Comparison of ENCODE assay signal across 12 cellular contexts in genomic region chr5:136042665-136043121, GRCh38. TPM values are rescaled to one million over a fixed set of nuclear protein-coding genes. Genes with fewer than 3 reads are reported as not detected.
A peak's percentile ranks its signal among the peaks of the same experiment; 100 is the strongest.
DNase-seq lines count a peak whose midpoint lies in the region; ATAC-seq and TF ChIP-seq lines count a peak whose summit lies in the region.
"Had no signal": no experiment of that assay in that cellular context is flagged by ENCODE, and none has a peak within 500 bp of the region (broad histone marks: within the 10 kb centered on the region; RNA-seq: fewer than 3 reads in every experiment).

No MANE protein-coding gene starts in this region.

- H3K4me2 ChIP-seq in DND-41 (ENCODE audit: insufficient read depth, low read length): no peak overlapping the region
- H3K4me2 ChIP-seq in osteoblast (ENCODE audit: insufficient read depth, low read length): peak overlapping the region; percentile 16

- peaks cover 10% of the 10 kb centered on the region for H3K4me1 ChIP-seq in DND-41 (ENCODE audit: insufficient read depth, low read length)
- H3K4me1 ChIP-seq in osteoblast (ENCODE audit: insufficient read depth, low read length): peaks cover 43% of the 10 kb centered on the region
- peaks cover 8 to 27% (median 11%) of the 10 kb centered on the region in 4 donors for H3K4me1 ChIP-seq in esophagus muscularis mucosa
- peaks cover 18 to 29% of the 10 kb centered on the region in 2 donors for H3K4me1 ChIP-seq in thyroid gland

- no peak overlapping the region for H3K4me3 ChIP-seq in DND-41 (ENCODE audit: low read depth in 1 of 2, low read length in 2 of 2)
- no peak overlapping the region for H3K4me3 ChIP-seq in NB4 (ENCODE audit: low read depth, low read length)
- no peak overlapping the region for H3K4me3 ChIP-seq in osteoblast (ENCODE audit: insufficient read depth, low read length)
- no peak overlapping the region for H3K4me3 ChIP-seq in esophagus muscularis mucosa
- no peak overlapping the region for H3K4me3 ChIP-seq in thyroid gland (replicated peaks in 1 of 3)
- H3K4me3 ChIP-seq: ascending aorta, gastroesophageal sphincter had no signal

- TF ChIP-seq EP300 in esophagus muscularis mucosa (IDR thresholded peaks at IDR 0.05): no peak

- TF ChIP-seq CTCF in DND-41 (IDR thresholded peaks at IDR 0.05; ENCODE audit: borderline replicate concordance, extremely low read depth, low read length, poor library complexity, severe bottlenecking) (no peak), NB4 (IDR thresholded peaks at IDR 0.05; ENCODE audit: low read depth, low read length) (no peak), osteoblast (IDR thresholded peaks at IDR 0.05; ENCODE audit: extremely low read depth, low read depth, low read length) (no peak), esophagus muscularis mucosa (IDR thresholded peaks at IDR 0.05) (no peak), thyroid gland (IDR thresholded peaks at IDR 0.05) (no peak)

- H3K79me2 ChIP-seq in DND-41 (ENCODE audit: insufficient read depth, low read length): no peaks in the 10 kb centered on the region
- peaks cover 17% of the 10 kb centered on the region for H3K79me2 ChIP-seq in osteoblast (ENCODE audit: insufficient read depth, low read length)

- no peak overlapping the region for H3K9ac ChIP-seq in DND-41 (ENCODE audit: low read depth, low read length)

- peak; percentile 67 for ATAC-seq in DND-41 (ENCODE audit: insufficient read depth, low read depth)
- no peak for ATAC-seq in HG03342 (IDR thresholded peaks at IDR 0.05; ENCODE audit: unreplicated experiment)
- ATAC-seq: activated CD4-positive, CD25-positive, alpha-beta regulatory T cell treated with anti-CD3 and anti-CD28 coated beads, Interleukin-2, amount 50 U/mL, for 24 hours; gastroesophageal sphincter; natural killer cell had no signal

- H3K36me3 ChIP-seq in DND-41 (ENCODE audit: insufficient read depth, low read length) (no peaks in the 10 kb centered on the region), osteoblast (ENCODE audit: insufficient read depth, low read length) (peaks cover 91% of the 10 kb centered on the region), esophagus muscularis mucosa (peaks cover 0 to 31% (median 8%) of the 10 kb centered on the region in 4 donors), thyroid gland (no peaks in the 10 kb centered on the region)

- H3K27ac ChIP-seq in DND-41 (ENCODE audit: low read length) (no peak overlapping the region), osteoblast (ENCODE audit: low read depth, low read length) (peak overlapping the region; percentile 87), esophagus muscularis mucosa (replicated peaks in 1 of 4) (no peak overlapping the region), thyroid gland (no peak overlapping the region)
- H3K27ac ChIP-seq: ascending aorta, gastroesophageal sphincter had no signal

- H2AFZ ChIP-seq in DND-41 (ENCODE audit: low read depth, low read length) (no peak overlapping the region), osteoblast (ENCODE audit: low read length) (no peak overlapping the region)

- intact Hi-C loops in esophagus muscularis mucosa (cut with DNase I): no loop called here
- intact Hi-C loops in thyroid gland (cut with DNase I): no loop called here

- 74% methylated on average over 6 of the region's 6 CpGs for WGBS in esophagus muscularis mucosa
- WGBS in thyroid gland, 2 donors: 72 to 86% methylated on average over 6 of the region's 6 CpGs

- peaks cover 4% of the 10 kb centered on the region for H3K9me3 ChIP-seq in DND-41 (ENCODE audit: insufficient read depth, low read length, severe bottlenecking)
- H3K9me3 ChIP-seq in osteoblast (ENCODE audit: low read depth, low read length): no peaks in the 10 kb centered on the region
- no peaks in the 10 kb centered on the region for H3K9me3 ChIP-seq in esophagus muscularis mucosa
- no peaks in the 10 kb centered on the region for H3K9me3 ChIP-seq in thyroid gland
- H3K9me3 ChIP-seq: ascending aorta had no signal

- H3K27me3 ChIP-seq in DND-41 (ENCODE audit: insufficient read depth, low read length, poor library complexity): peaks cover 5% of the 10 kb centered on the region
- H3K27me3 ChIP-seq in osteoblast (ENCODE audit: insufficient read depth, low read length): no peaks in the 10 kb centered on the region
- H3K27me3 ChIP-seq in esophagus muscularis mucosa: no peaks in the 10 kb centered on the region
- no peaks in the 10 kb centered on the region for H3K27me3 ChIP-seq in thyroid gland
- H3K27me3 ChIP-seq: ascending aorta, gastroesophageal sphincter had no signal

- TF ChIP-seq POLR2A in NB4 (IDR thresholded peaks at IDR 0.05; ENCODE audit: extremely low read depth, insufficient read length) (no peak), esophagus muscularis mucosa (IDR thresholded peaks at IDR 0.05; ENCODE audit: low read depth) (no peak), thyroid gland (IDR thresholded peaks at IDR 0.05) (no peak)

- H4K20me1 ChIP-seq in DND-41 (ENCODE audit: insufficient read depth, low read length): no peaks in the 10 kb centered on the region
- peaks cover 6% of the 10 kb centered on the region for H4K20me1 ChIP-seq in osteoblast (ENCODE audit: insufficient read depth, low read length)

- peak; percentile 19 for DNase-seq in DND-41
- DNase-seq in NB4 (ENCODE audit: low read depth): peak; percentile 68
- DNase-seq in amniotic epithelial cell (ENCODE audit: low read depth): peak; percentile 57
- peak; percentile 74 for DNase-seq in osteoblast (ENCODE audit: insufficient read length, low spot score, missing footprints)
- DNase-seq in esophagus muscularis mucosa (ENCODE audit: extremely low spot score): no peak
- DNase-seq in thyroid gland: no peak
- DNase-seq: natural killer cell, NCI-H510A had no signal

RNA-seq across cellular contexts. Expression of gene TGFBI, which starts 13.9 kb away (rescaled TPM):
- total RNA-seq in osteoblast: 1,700 and 2,120 TPM in 2 replicates
- 100 to 1,000 TPM in 2 of 4 donors, 10 to 100 TPM in 2; 62.3 to 128 (median 92.9) TPM for total RNA-seq in esophagus muscularis mucosa
- total RNA-seq in thyroid gland: 10 to 100 TPM; 19.6 to 55.9 (median 38.5) TPM

Comparison
In these comparisons a context has a peak if more than half of its experiments do, and no peak if none do; other contexts are left out.
1. DNase-seq: peak in DND-41 (single experiment), NB4 (single experiment), amniotic epithelial cell (single experiment) and osteoblast (single experiment); none in esophagus muscularis mucosa (single experiment) and thyroid gland (0 of 2).
2. RNA of gene TGFBI, which starts 13.9 kb away (total RNA-seq): 1,700 to 2,120 TPM in osteoblast; 62.3 to 128 TPM in esophagus muscularis mucosa and 19.6 to 55.9 TPM in thyroid gland; every median in the first group is over 10 times any median in the second.